ENCODE assay signal across 11 cellular contexts in genomic region chr10:97069576-97070362, GRCh38.
DNase-seq lines count a peak whose midpoint lies in the region; ATAC-seq and TF ChIP-seq lines count a peak whose summit lies in the region.
"Had no signal": no experiment of that assay in that cellular context is flagged by ENCODE, and none has a peak within 500 bp of the region (broad histone marks: within the 10 kb centered on the region; RNA-seq: fewer than 3 reads in every experiment).

No MANE protein-coding gene starts in this region.

- H4K20me1 ChIP-seq in osteoblast (ENCODE audit: insufficient read depth, low read length), result no peaks in the 10 kb centered on the region

- peak; percentile 12 to 26 for DNase-seq in activated CD4-positive, alpha-beta T cell treated with anti-CD3 and anti-CD28 coated beads for 4 hours
- DNase-seq in activated CD4-positive, alpha-beta T cell treated with anti-CD3 and anti-CD28 coated beads, Interleukin-2, amount 50 U/mL, for 4 hours, result no peak
- DNase-seq in NCI-H460 (ENCODE audit: extremely low read depth, low read depth) (peak; percentile 47), osteoblast (ENCODE audit: insufficient read length, low spot score, missing footprints) (peak; percentile 66), iPS-NIHi11 (ENCODE audit: low spot score) (no peak), activated gamma-delta T cell treated with Interleukin-2 at 50 U/mL for 16 hours (no peak)
- DNase-seq in activated naive CD4-positive, alpha-beta T cell treated with anti-CD3 and anti-CD28 coated beads, Interleukin-2, amount 50 U/mL, for 72 hours (ENCODE audit: low spot score in 2 of 2), result no peak
- DNase-seq: midbrain, transverse colon had no signal

- H3K36me3 Mint-ChIP-seq in activated naive CD4-positive, alpha-beta T cell treated with anti-CD3 and anti-CD28 coated beads, Interleukin-2, amount 50 U/mL, for 72 hours, result no peaks in the 10 kb centered on the region

- H3K9me3 ChIP-seq in osteoblast (ENCODE audit: low read depth, low read length), result peaks cover 6% of the 10 kb centered on the region
- H3K9me3 ChIP-seq: transverse colon had no signal

- ATAC-seq in activated naive CD4-positive, alpha-beta T cell treated with anti-CD3 and anti-CD28 coated beads, Interleukin-2, amount 50 U/mL, for 72 hours, result peak; percentile 66 to 79
- no peak for ATAC-seq in HG03520 (IDR thresholded peaks at IDR 0.05; ENCODE audit: unreplicated experiment)

- peaks cover 15% of the 10 kb centered on the region for H3K27me3 ChIP-seq in osteoblast (ENCODE audit: insufficient read depth, low read length)

- H3K79me2 ChIP-seq in osteoblast (ENCODE audit: insufficient read depth, low read length), result no peaks in the 10 kb centered on the region

- no peak overlapping the region for H3K4me3 ChIP-seq in osteoblast (ENCODE audit: insufficient read depth, low read length)
- H3K4me3 ChIP-seq: spleen, transverse colon had no signal

- no peaks in the 10 kb centered on the region for H3K36me3 ChIP-seq in osteoblast (ENCODE audit: insufficient read depth, low read length)
- H3K36me3 ChIP-seq: spleen, transverse colon had no signal

- no peak overlapping the region for H2AFZ ChIP-seq in osteoblast (ENCODE audit: low read length)

- H3K9me3 Mint-ChIP-seq in activated naive CD4-positive, alpha-beta T cell treated with anti-CD3 and anti-CD28 coated beads, Interleukin-2, amount 50 U/mL, for 72 hours, result peaks cover 0 to 6% of the 10 kb centered on the region in 2 donors

- H3K27ac Mint-ChIP-seq in activated naive CD4-positive, alpha-beta T cell treated with anti-CD3 and anti-CD28 coated beads, Interleukin-2, amount 50 U/mL, for 72 hours, result peak overlapping the region; percentile 7 to 63

- no peak for TF ChIP-seq CTCF in osteoblast (IDR thresholded peaks at IDR 0.05; ENCODE audit: extremely low read depth, low read depth, low read length)

- no peak overlapping the region for H3K27ac ChIP-seq in osteoblast (ENCODE audit: low read depth, low read length)
- H3K27ac ChIP-seq: spleen, transverse colon had no signal

- H3K4me1 ChIP-seq in osteoblast (ENCODE audit: insufficient read depth, low read length), result no peaks in the 10 kb centered on the region
- H3K4me1 ChIP-seq: transverse colon had no signal

- no peak overlapping the region for H3K4me2 ChIP-seq in osteoblast (ENCODE audit: insufficient read depth, low read length)

Comparison
In these comparisons a context has a peak if more than half of its experiments do, and no peak if none do; other contexts are left out.
1. DNase-seq: peak in activated CD4-positive, alpha-beta T cell treated with anti-CD3 and anti-CD28 coated beads for 4 hours (2 of 2), NCI-H460 (single experiment) and osteoblast (single experiment); none in activated CD4-positive, alpha-beta T cell treated with anti-CD3 and anti-CD28 coated beads, Interleukin-2, amount 50 U/mL, for 4 hours (0 of 2), activated naive CD4-positive, alpha-beta T cell treated with anti-CD3 and anti-CD28 coated beads, Interleukin-2, amount 50 U/mL, for 72 hours (0 of 2), iPS-NIHi11 (single experiment) and activated gamma-delta T cell treated with Interleukin-2 at 50 U/mL for 16 hours (single experiment).